In the genomic region with DNA sequence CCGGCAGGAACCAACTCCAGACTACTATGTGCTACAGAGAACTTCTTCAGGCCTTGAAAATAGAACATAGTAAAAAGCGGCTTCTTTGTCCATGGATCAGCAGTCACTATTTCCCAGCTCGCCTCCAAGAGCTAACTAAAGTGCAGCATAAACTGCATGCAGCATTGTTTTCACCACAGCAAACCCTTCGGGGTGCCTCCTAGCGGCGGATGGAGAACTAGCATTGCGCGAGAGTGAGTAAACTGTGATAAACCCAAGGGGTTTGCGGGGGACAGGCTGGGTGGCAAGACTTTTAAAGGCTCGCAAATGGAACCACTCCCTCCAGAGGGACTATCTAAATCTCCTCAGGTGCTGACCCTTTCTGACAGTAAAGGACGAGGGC, we compare ENCODE assay signal across 1 cellular context.
TF ChIP-seq lines count a peak whose summit lies in the region.

No MANE protein-coding gene starts in this region.

TF ChIP-seq in HCT116, 20 proteins besides CTCF, POLR2A, EP300 and RAD21 (continued from another document):
- TF ChIP-seq, protein P1, sequence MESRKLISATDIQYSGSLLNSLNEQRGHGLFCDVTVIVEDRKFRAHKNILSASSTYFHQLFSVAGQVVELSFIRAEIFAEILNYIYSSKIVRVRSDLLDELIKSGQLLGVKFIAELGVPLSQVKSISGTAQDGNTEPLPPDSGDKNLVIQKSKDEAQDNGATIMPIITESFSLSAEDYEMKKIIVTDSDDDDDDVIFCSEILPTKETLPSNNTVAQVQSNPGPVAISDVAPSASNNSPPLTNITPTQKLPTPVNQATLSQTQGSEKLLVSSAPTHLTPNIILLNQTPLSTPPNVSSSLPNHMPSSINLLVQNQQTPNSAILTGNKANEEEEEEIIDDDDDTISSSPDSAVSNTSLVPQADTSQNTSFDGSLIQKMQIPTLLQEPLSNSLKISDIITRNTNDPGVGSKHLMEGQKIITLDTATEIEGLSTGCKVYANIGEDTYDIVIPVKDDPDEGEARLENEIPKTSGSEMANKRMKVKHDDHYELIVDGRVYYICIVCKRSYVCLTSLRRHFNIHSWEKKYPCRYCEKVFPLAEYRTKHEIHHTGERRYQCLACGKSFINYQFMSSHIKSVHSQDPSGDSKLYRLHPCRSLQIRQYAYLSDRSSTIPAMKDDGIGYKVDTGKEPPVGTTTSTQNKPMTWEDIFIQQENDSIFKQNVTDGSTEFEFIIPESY (IDR thresholded peaks at IDR 0.05; ENCODE audit: extremely low read depth, insufficient replicate concordance, low read length): no peak
- TF ChIP-seq SIN3A (IDR thresholded peaks at IDR 0.05; ENCODE audit: low read depth) (no peak), ELF1 (IDR thresholded peaks at IDR 0.05; ENCODE audit: borderline replicate concordance, low read depth) (no peak)
TF ChIP-seq in HCT116: peak in this region for 0.
